In genomic region chr11:86747801-86748200, GRCh38 we compare ENCODE assay signal across 18 cellular contexts.
"Had no signal": no experiment of that assay in that cellular context is flagged by ENCODE, and none has a peak within 500 bp of the region (broad histone marks: within the 10 kb centered on the region; RNA-seq: fewer than 3 reads in every experiment).

No MANE protein-coding gene starts in this region.

- H3K27ac ChIP-seq: coronary artery, lower lobe of right lung, upper lobe of left lung had no signal

- DNase-seq: activated CD4-positive, alpha-beta memory T cell treated with anti-CD3 and anti-CD28 coated beads, Interleukin-2, amount 10 ng/mL, durations not matched to agents 7 days and 5 days; activated CD4-positive, alpha-beta T cell treated with anti-CD3 and anti-CD28 coated beads for 36 hours; activated CD8-positive, alpha-beta memory T cell treated with anti-CD3 and anti-CD28 coated beads, Interleukin-2, amount 10 ng/mL, durations not matched to agents 7 days and 5 days; activated naive CD4-positive, alpha-beta T cell; activated naive CD8-positive, alpha-beta T cell treated with anti-CD3 and anti-CD28 coated beads for 36 hours; anterior cingulate cortex; lower lobe of right lung; nephron progenitor cell; occipital lobe; upper lobe of left lung had no signal

- H3K9me3 Mint-ChIP-seq: activated CD4-positive, alpha-beta memory T cell treated with anti-CD3 and anti-CD28 coated beads, Interleukin-2, amount 10 ng/mL, durations not matched to agents 7 days and 5 days; activated naive CD8-positive, alpha-beta T cell treated with anti-CD3 and anti-CD28 coated beads for 36 hours; activated T-helper 17 cell treated with anti-CD3 and anti-CD28 coated beads, Interleukin-2, amount 50 U/mL, for 72 hours; central memory CD8-positive, alpha-beta T cell; mesothelial cell of epicardium; nephron progenitor cell; stimulated activated naive CD8-positive, alpha-beta T cell treated with anti-CD3 and anti-CD28 coated beads, Interleukin-15, Interleukin-2, amounts not matched to agents 100 ng/mL and 50 ng/mL, for 24 hours; T-helper 2 cell treated with Interferon-gamma antibody and Interleukin-4, amounts not matched to agents 5 μg/mL and 100 μg/mL, for 36 hours had no signal

- H3K36me3 ChIP-seq: lower lobe of right lung, upper lobe of left lung had no signal

- ATAC-seq: activated CD4-positive, alpha-beta T cell treated with anti-CD3 and anti-CD28 coated beads for 36 hours; activated CD8-positive, alpha-beta memory T cell treated with anti-CD3 and anti-CD28 coated beads, Interleukin-2, amount 10 ng/mL, durations not matched to agents 7 days and 5 days; activated T-helper 17 cell treated with anti-CD3 and anti-CD28 coated beads, Interleukin-2, amount 50 U/mL, for 72 hours; lower lobe of right lung; WTC11 had no signal

- H3K4me3 Mint-ChIP-seq: activated CD4-positive, alpha-beta memory T cell treated with anti-CD3 and anti-CD28 coated beads, Interleukin-2, amount 10 ng/mL, durations not matched to agents 7 days and 5 days; activated CD4-positive, alpha-beta T cell treated with anti-CD3 and anti-CD28 coated beads for 36 hours; activated CD8-positive, alpha-beta memory T cell treated with anti-CD3 and anti-CD28 coated beads, Interleukin-2, amount 10 ng/mL, durations not matched to agents 7 days and 5 days; activated naive CD8-positive, alpha-beta T cell treated with anti-CD3 and anti-CD28 coated beads for 36 hours; activated T-helper 17 cell treated with anti-CD3 and anti-CD28 coated beads, Interleukin-2, amount 50 U/mL, for 72 hours; central memory CD8-positive, alpha-beta T cell; mesothelial cell of epicardium; nephron progenitor cell; stimulated activated naive CD8-positive, alpha-beta T cell treated with anti-CD3 and anti-CD28 coated beads, Interleukin-15, Interleukin-2, amounts not matched to agents 100 ng/mL and 50 ng/mL, for 24 hours; T-helper 2 cell treated with Interferon-gamma antibody and Interleukin-4, amounts not matched to agents 5 μg/mL and 100 μg/mL, for 36 hours; WTC11 had no signal

- H3K36me3 Mint-ChIP-seq: activated CD8-positive, alpha-beta memory T cell treated with anti-CD3 and anti-CD28 coated beads, Interleukin-2, amount 10 ng/mL, durations not matched to agents 7 days and 5 days; activated naive CD8-positive, alpha-beta T cell treated with anti-CD3 and anti-CD28 coated beads for 36 hours; mesothelial cell of epicardium had no signal

- H3K4me3 ChIP-seq: coronary artery, lower lobe of right lung, upper lobe of left lung had no signal

- H3K27ac Mint-ChIP-seq: activated CD4-positive, alpha-beta memory T cell treated with anti-CD3 and anti-CD28 coated beads, Interleukin-2, amount 10 ng/mL, durations not matched to agents 7 days and 5 days; activated CD4-positive, alpha-beta T cell treated with anti-CD3 and anti-CD28 coated beads for 36 hours; activated CD8-positive, alpha-beta memory T cell treated with anti-CD3 and anti-CD28 coated beads, Interleukin-2, amount 10 ng/mL, durations not matched to agents 7 days and 5 days; activated naive CD8-positive, alpha-beta T cell treated with anti-CD3 and anti-CD28 coated beads for 36 hours; activated T-helper 17 cell treated with anti-CD3 and anti-CD28 coated beads, Interleukin-2, amount 50 U/mL, for 72 hours; nephron progenitor cell; progenitor cell of endocrine pancreas; stimulated activated naive CD8-positive, alpha-beta T cell treated with anti-CD3 and anti-CD28 coated beads, Interleukin-15, Interleukin-2, amounts not matched to agents 100 ng/mL and 50 ng/mL, for 24 hours; T-helper 2 cell treated with Interferon-gamma antibody and Interleukin-4, amounts not matched to agents 5 μg/mL and 100 μg/mL, for 36 hours; WTC11 had no signal

- H3K4me1 Mint-ChIP-seq: central memory CD8-positive, alpha-beta T cell; WTC11 had no signal

- H3K27me3 ChIP-seq: upper lobe of left lung had no signal

- H3K9me3 ChIP-seq: lower lobe of right lung, upper lobe of left lung had no signal

- H3K27me3 Mint-ChIP-seq: central memory CD8-positive, alpha-beta T cell had no signal
